ENCODE assay signal across 28 cellular contexts in the genomic region with DNA sequence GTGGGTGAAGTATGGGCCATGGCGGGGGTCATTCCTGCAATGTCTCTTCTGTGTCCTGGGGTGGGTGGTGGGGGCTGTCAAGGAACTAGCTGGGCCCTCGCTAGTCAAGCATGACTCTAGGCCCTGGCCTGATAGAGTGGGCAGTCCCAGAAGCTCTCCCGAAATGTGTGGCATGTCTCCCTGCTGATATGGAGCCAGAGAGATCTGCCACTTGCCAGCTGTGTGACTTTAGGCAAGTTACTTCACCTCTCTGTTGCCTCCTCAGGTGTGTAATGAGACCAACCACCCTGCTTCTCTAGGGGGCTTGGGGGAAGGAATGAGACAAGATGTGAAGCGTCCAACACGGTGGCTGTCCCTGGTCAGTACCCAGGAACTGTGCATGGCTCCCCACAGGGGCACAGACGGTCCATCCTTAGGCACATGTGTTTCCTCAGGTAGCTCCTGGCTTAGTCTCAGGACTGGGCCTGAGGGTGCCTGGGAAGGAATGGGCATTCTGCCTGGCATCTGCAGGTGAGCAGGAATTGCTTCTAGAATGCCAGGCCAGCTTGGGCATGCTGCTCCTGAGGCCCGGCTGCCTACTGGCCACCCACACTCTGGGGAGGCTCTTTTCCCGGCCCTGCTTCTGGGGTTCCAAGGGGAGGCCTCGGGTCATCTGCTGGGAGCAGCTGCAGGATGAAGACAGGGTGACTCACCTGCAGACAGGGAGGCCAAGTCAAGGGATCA. TPM values are rescaled to one million over a fixed set of nuclear protein-coding genes. Genes with fewer than 3 reads are reported as not detected.
DNase-seq lines count a peak whose midpoint lies in the region; ATAC-seq and TF ChIP-seq lines count a peak whose summit lies in the region.
"Had no signal": no experiment of that assay in that cellular context is flagged by ENCODE, and none has a peak within 500 bp of the region (broad histone marks: within the 10 kb centered on the region; RNA-seq: fewer than 3 reads in every experiment).

No MANE protein-coding gene starts in this region.

- POLR2A ChIA-PET in WTC11 (lab: Charles Lee) = no interaction called here

- CTCF ChIA-PET in WTC11 (lab: Charles Lee) = interaction anchor here (0.8 to 1.0 kb wide), 2 partner anchors 11 to 224 kb away, joined by 3 read pairs; no protein-coding TSS in a partner anchor

- no peaks in the 10 kb centered on the region for H3K4me1 Mint-ChIP-seq in WTC11
- H3K4me1 Mint-ChIP-seq: CD4-positive, CD25-positive, alpha-beta regulatory T cell had no signal

- peaks cover 41% of the 10 kb centered on the region for H3K4me1 ChIP-seq in DOHH2 (ENCODE audit: control insufficient read depth, low read length)
- peaks cover 21% of the 10 kb centered on the region for H3K4me1 ChIP-seq in Karpas-422 (ENCODE audit: low read length)
- H3K4me1 ChIP-seq in ovary (ENCODE audit: insufficient read depth) = peaks cover 7% of the 10 kb centered on the region
- H3K4me1 ChIP-seq: SJSA1, spleen had no signal

- H3K9ac ChIP-seq in Karpas-422 (ENCODE audit: low read length) = no peak overlapping the region

- DNase-seq in Karpas-422 (no peak), ecto neural progenitor cell (ENCODE audit: low spot score) (peak; percentile 35), ovary (peak in 3 of 5 donors; percentile 6 to 31 (median 17)), NCI-H2196 (lab: John Stamatoyannopoulos, UW; ENCODE audit: unreplicated experiment) (no peak), WTC11 (ENCODE audit: low spot score) (no peak)
- DNase-seq: activated CD4-positive, alpha-beta T cell treated with anti-CD3 and anti-CD28 coated beads for 1 hour; activated CD8-positive, alpha-beta T cell treated with anti-CD3 and anti-CD28 coated beads for 36 hours; activated naive CD4-positive, alpha-beta T cell treated with anti-CD3 and anti-CD28 coated beads, Interleukin-2, amount 50 U/mL, for 16 hours; activated T-cell treated with anti-CD3 and anti-CD28 coated beads, Interleukin-2, amount 50 U/mL, for 4 hours; aorta; CD4-positive, CD25-positive, alpha-beta regulatory T cell; central memory CD4-positive, alpha-beta T cell; foreskin fibroblast; GDM1; heart right ventricle; KBM-7; left cardiac atrium; mesendoderm; NCI-H1694 treated with DMSO at 0.1 percent for 48 hours; NCI-H524; retina; stimulated activated CD4-positive, alpha-beta T cell treated with anti-CD3 and anti-CD28 coated beads, Interleukin-2, amount 100 ng/mL, for 48 hours had no signal

- no peak overlapping the region for H3K27ac Mint-ChIP-seq in WTC11
- H3K27ac Mint-ChIP-seq: activated CD8-positive, alpha-beta T cell treated with anti-CD3 and anti-CD28 coated beads for 36 hours; CD4-positive, CD25-positive, alpha-beta regulatory T cell; stimulated activated memory B cell treated with anti-CD40 and anti-IgM and Interleukin-4, amounts not matched to agents 10 μg/mL and 1 μg/mL and 100 μg/mL, for 72 hours had no signal

- peak overlapping the region; percentile 80 for H3K4me2 ChIP-seq in DOHH2 (ENCODE audit: low read length)
- peak overlapping the region; percentile 51 for H3K4me2 ChIP-seq in Karpas-422 (ENCODE audit: low read depth, low read length, poor library complexity, severe bottlenecking)

- H3K27me3 ChIP-seq in DOHH2 (ENCODE audit: control insufficient read depth, low read length) = peaks cover 17% of the 10 kb centered on the region
- H3K27me3 ChIP-seq in Karpas-422 (ENCODE audit: low read length) = no peaks in the 10 kb centered on the region
- H3K27me3 ChIP-seq in ovary = no peaks in the 10 kb centered on the region
- H3K27me3 ChIP-seq: heart right ventricle, vagina had no signal

- TF ChIP-seq EP300 in ovary (IDR thresholded peaks at IDR 0.05) = no peak

- H4K20me1 ChIP-seq in DOHH2 (ENCODE audit: control insufficient read depth, insufficient read depth, low read depth, low read length) = no peaks in the 10 kb centered on the region; the same call in 1 of the 2 replicates
- no peaks in the 10 kb centered on the region; the same call in 1 of the 2 replicates for H4K20me1 ChIP-seq in Karpas-422 (ENCODE audit: insufficient read depth, low read depth, low read length)

- 83 to 90% (median 88%) methylated on average over 9 of the region's 9 CpGs for WGBS in ovary, 3 donors

- no peak overlapping the region for H3K4me3 Mint-ChIP-seq in WTC11
- H3K4me3 Mint-ChIP-seq: activated CD8-positive, alpha-beta T cell treated with anti-CD3 and anti-CD28 coated beads for 36 hours; activated T-cell treated with anti-CD3 and anti-CD28 coated beads, Interleukin-2, amount 50 U/mL, for 4 hours; CD4-positive, CD25-positive, alpha-beta regulatory T cell; stimulated activated memory B cell treated with anti-CD40 and anti-IgM and Interleukin-4, amounts not matched to agents 10 μg/mL and 1 μg/mL and 100 μg/mL, for 72 hours had no signal

- H3K36me3 ChIP-seq in DOHH2 (ENCODE audit: control insufficient read depth, low read length) = no peaks in the 10 kb centered on the region
- no peaks in the 10 kb centered on the region for H3K36me3 ChIP-seq in Karpas-422 (ENCODE audit: insufficient read depth, low read length)
- H3K36me3 ChIP-seq in ovary = no peaks in the 10 kb centered on the region
- H3K36me3 ChIP-seq: heart right ventricle, SJSA1, spleen, vagina had no signal

- H3F3A ChIP-seq in DOHH2 (ENCODE audit: control insufficient read depth, insufficient read depth) = no peaks in the 10 kb centered on the region

- peaks cover 21% of the 10 kb centered on the region for H3K27me3 Mint-ChIP-seq in WTC11 (ENCODE audit: low read depth)

- H3K4me3 ChIP-seq in DOHH2 (ENCODE audit: low read length) (peak overlapping the region; percentile 60), Karpas-422 (ENCODE audit: low read length) (peak overlapping the region; percentile 26; the same call in 1 of the 2 replicates), ovary (no peak overlapping the region)
- H3K4me3 ChIP-seq: heart right ventricle, SJSA1, spleen, vagina had no signal

- H3K36me3 Mint-ChIP-seq in WTC11 = no peaks in the 10 kb centered on the region
- H3K36me3 Mint-ChIP-seq: CD4-positive, CD25-positive, alpha-beta regulatory T cell; stimulated activated memory B cell treated with anti-CD40 and anti-IgM and Interleukin-4, amounts not matched to agents 10 μg/mL and 1 μg/mL and 100 μg/mL, for 72 hours had no signal

- H3K9me3 Mint-ChIP-seq in WTC11 = no peaks in the 10 kb centered on the region
- H3K9me3 Mint-ChIP-seq: activated CD8-positive, alpha-beta T cell treated with anti-CD3 and anti-CD28 coated beads for 36 hours; stimulated activated memory B cell treated with anti-CD40 and anti-IgM and Interleukin-4, amounts not matched to agents 10 μg/mL and 1 μg/mL and 100 μg/mL, for 72 hours had no signal

- H3K27ac ChIP-seq in DOHH2 (ENCODE audit: low read depth, low read length) (no peak overlapping the region), Karpas-422 (ENCODE audit: low read length) (no peak overlapping the region), ovary (no peak overlapping the region)
- H3K27ac ChIP-seq: SJSA1, spleen, vagina had no signal

- H3K9me3 ChIP-seq in DOHH2 (ENCODE audit: control insufficient read depth, insufficient read depth, low read length) (0 out of 2 replicates have a peak, but pooled peaks cover 1% of the 10 kb centered on the region), Karpas-422 (ENCODE audit: low read length) (no peaks in the 10 kb centered on the region), ovary (no peaks in the 10 kb centered on the region)
- H3K9me3 ChIP-seq: heart right ventricle, SJSA1, spleen, vagina had no signal

- no peak overlapping the region for H2AFZ ChIP-seq in Karpas-422 (ENCODE audit: low read length)

- H3K9me2 ChIP-seq in DOHH2 (replicated peaks; ENCODE audit: control insufficient read depth, low read length) = no peaks in the 10 kb centered on the region
- H3K9me2 ChIP-seq in Karpas-422 (replicated peaks; ENCODE audit: insufficient read depth, low read length) = no peaks in the 10 kb centered on the region

- ATAC-seq in WTC11 (no peak), HG02981 (IDR thresholded peaks at IDR 0.05; ENCODE audit: unreplicated experiment) (no peak)
- ATAC-seq: activated CD8-positive, alpha-beta T cell treated with anti-CD3 and anti-CD28 coated beads for 36 hours; activated T-cell treated with anti-CD3 and anti-CD28 coated beads, Interleukin-2, amount 50 U/mL, for 4 hours; heart right ventricle; left cardiac atrium; stimulated activated memory B cell treated with anti-CD40 and anti-IgM and Interleukin-4, amounts not matched to agents 10 μg/mL and 1 μg/mL and 100 μg/mL, for 72 hours had no signal

- intact Hi-C loops in ovary (cut with DNase I) = no loop called here

- TF ChIP-seq POLR2A in ovary (IDR thresholded peaks at IDR 0.05) = no peak

- H3K79me2 ChIP-seq in DOHH2 (ENCODE audit: control insufficient read depth, low read length) = no peaks in the 10 kb centered on the region
- no peaks in the 10 kb centered on the region for H3K79me2 ChIP-seq in Karpas-422 (ENCODE audit: low read length)

- no peak for TF ChIP-seq CTCF in DOHH2 (IDR thresholded peaks at IDR 0.05; ENCODE audit: low read depth, low read length, poor library complexity, severe bottlenecking)
- no peak for TF ChIP-seq CTCF in ovary (IDR thresholded peaks at IDR 0.05)
- TF ChIP-seq CTCF in WTC11 (IDR thresholded peaks at IDR 0.05) = no peak

TF ChIP-seq in WTC11, 78 proteins besides CTCF, POLR2A, EP300 and RAD21:
- TF ChIP-seq, protein P1, sequence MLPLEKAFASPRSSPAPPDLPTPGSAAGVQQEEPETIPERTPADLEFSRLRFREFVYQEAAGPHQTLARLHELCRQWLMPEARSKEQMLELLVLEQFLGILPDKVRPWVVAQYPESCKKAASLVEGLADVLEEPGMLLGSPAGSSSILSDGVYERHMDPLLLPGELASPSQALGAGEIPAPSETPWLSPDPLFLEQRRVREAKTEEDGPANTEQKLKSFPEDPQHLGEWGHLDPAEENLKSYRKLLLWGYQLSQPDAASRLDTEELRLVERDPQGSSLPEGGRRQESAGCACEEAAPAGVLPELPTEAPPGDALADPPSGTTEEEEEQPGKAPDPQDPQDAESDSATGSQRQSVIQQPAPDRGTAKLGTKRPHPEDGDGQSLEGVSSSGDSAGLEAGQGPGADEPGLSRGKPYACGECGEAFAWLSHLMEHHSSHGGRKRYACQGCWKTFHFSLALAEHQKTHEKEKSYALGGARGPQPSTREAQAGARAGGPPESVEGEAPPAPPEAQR (CRISPR knock-in tag; IDR thresholded peaks at IDR 0.05) = no peak
- TF ChIP-seq FOXK1 (CRISPR knock-in tag; IDR thresholded peaks at IDR 0.05) = no peak

RNA-seq across cellular contexts. Expression of a gene that starts 36.6 kb away (rescaled TPM):
- 0.15 TPM in 1 of 2 replicates, not detected in the other for total RNA-seq in Karpas-422 (2014; rRNA removed; shearing (Covaris generic); ENCODE audit: low replicate concordance)
- total RNA-seq in ovary (10 to 100 TPM; 13.0 to 71.8 (median 61.1) TPM), WTC11 (2021) (52.2 to 64.1 TPM (median 57.4 TPM) in 3 replicates)
- polyA plus RNA-seq in ovary = 10 to 100 TPM; 16.6 to 49.9 TPM
- polyA plus RNA-seq: CD4-positive, CD25-positive, alpha-beta regulatory T cell had no signal

Comparison
In these comparisons a context has a peak if more than half of its experiments do, and no peak if none do; other contexts are left out.
1. DNase-seq: peak in ecto neural progenitor cell (single experiment) and ovary (3 of 5); none in Karpas-422 (single experiment), NCI-H2196 (single experiment) and WTC11 (single experiment).
2. RNA of a gene that starts 36.6 kb away (total RNA-seq): 52.2 to 64.1 TPM in WTC11 and 13.0 to 71.8 TPM in ovary; 0.15 TPM in Karpas-422; every median in the first group is over 10 times any median in the second.